16 cellular contexts compared by ENCODE assay signal in genomic region chr12:46442239-46442638, GRCh38.
A peak's percentile ranks its signal among the peaks of the same experiment; 100 is the strongest.
DNase-seq lines count a peak whose midpoint lies in the region; ATAC-seq and TF ChIP-seq lines count a peak whose summit lies in the region.
"Had no signal": no experiment of that assay in that cellular context is flagged by ENCODE, and none has a peak within 500 bp of the region (broad histone marks: within the 10 kb centered on the region; RNA-seq: fewer than 3 reads in every experiment).

No MANE protein-coding gene starts in this region.

- H3K27ac ChIP-seq in RWPE1, result no peak overlapping the region
- H3K27ac ChIP-seq in osteoblast (ENCODE audit: low read depth, low read length), result peak overlapping the region; percentile 71
- no peak overlapping the region for H3K27ac ChIP-seq in stomach
- H3K27ac ChIP-seq in CD4-positive, alpha-beta memory T cell (ENCODE audit: low read depth, low read length), result no peak overlapping the region
- H3K27ac ChIP-seq: right atrium auricular region had no signal

- no peak for ATAC-seq in HG03175 (IDR thresholded peaks at IDR 0.05; ENCODE audit: unreplicated experiment)
- ATAC-seq: GM23338 had no signal

- peaks cover 23% of the 10 kb centered on the region for H3K4me1 Mint-ChIP-seq in T-helper 2 cell treated with Interferon-gamma antibody and Interleukin-4, amounts not matched to agents 5 μg/mL and 100 μg/mL, for 36 hours (ENCODE audit: low read depth)
- peaks cover 2 to 12% (median 4%) of the 10 kb centered on the region in 4 donors for H3K4me1 Mint-ChIP-seq in CD4-positive, alpha-beta memory T cell
- H3K4me1 Mint-ChIP-seq: brain had no signal

- H3K27me3 Mint-ChIP-seq in T-helper 2 cell treated with Interferon-gamma antibody and Interleukin-4, amounts not matched to agents 5 μg/mL and 100 μg/mL, for 36 hours (ENCODE audit: low read depth), result no peaks in the 10 kb centered on the region
- H3K27me3 Mint-ChIP-seq in CD4-positive, alpha-beta memory T cell, result no peaks in the 10 kb centered on the region
- H3K27me3 Mint-ChIP-seq: CD4-positive, CD25-positive, alpha-beta regulatory T cell had no signal

- DNase-seq in ELR (ENCODE audit: low read depth) (peak; percentile 78), RWPE1 (ENCODE audit: low spot score) (peak; percentile 44), epithelial cell of proximal tubule (ENCODE audit: low read depth) (peak; percentile 69), osteoblast (ENCODE audit: insufficient read length, low spot score, missing footprints) (no peak), stomach (no peak)
- no peak for DNase-seq in T-helper 2 cell treated with Interferon-gamma antibody and Interleukin-4, amounts not matched to agents 5 μg/mL and 100 μg/mL, for 36 hours (ENCODE audit: low spot score)
- no peak for DNase-seq in CD4-positive, alpha-beta memory T cell
- DNase-seq: activated CD4-positive, alpha-beta T cell treated with anti-CD3 and anti-CD28 coated beads, Interleukin-2, amount 50 U/mL, for 4 hours; CD4-positive, CD25-positive, alpha-beta regulatory T cell; GDM1; NCI-H1048 had no signal

- POLR2A ChIA-PET in RWPE1 (lab: Yijun Ruan, JAX; ENCODE audit: low non-redundant PET), result no interaction called here
- POLR2A ChIA-PET in CD4-positive, alpha-beta memory T cell (lab: Charles Lee; ENCODE audit: partially characterized antibody), result interaction anchor here (0.9 kb wide), 1 partner anchor 58 kb away, joined by 3 read pairs; no protein-coding TSS in a partner anchor

- TF ChIP-seq CTCF in RWPE1 (conservative IDR thresholded peaks at IDR 0.05; ENCODE audit: low read depth), result no peak
- TF ChIP-seq CTCF in epithelial cell of proximal tubule (conservative IDR thresholded peaks at IDR 0.05; ENCODE audit: low read depth, low read length), result no peak
- no peak for TF ChIP-seq CTCF in osteoblast (IDR thresholded peaks at IDR 0.05; ENCODE audit: extremely low read depth, low read depth, low read length)
- no peak for TF ChIP-seq CTCF in stomach (IDR thresholded peaks at IDR 0.05)

- H2AFZ ChIP-seq in osteoblast (ENCODE audit: low read length), result peak overlapping the region; percentile 48
- H2AFZ ChIP-seq: GM23338 had no signal

- intact Hi-C loops in stomach (cut with DNase I; ENCODE audit: low total_unique reads), result no loop called here
- intact Hi-C loops in CD4-positive, alpha-beta memory T cell (cut with micrococcal nuclease), result no loop called here

- H3K4me3 ChIP-seq in epithelial cell of proximal tubule (ENCODE audit: low read depth, low read length) (no peak overlapping the region), osteoblast (ENCODE audit: insufficient read depth, low read length) (no peak overlapping the region), stomach (no peak overlapping the region)
- H3K4me3 ChIP-seq in CD4-positive, alpha-beta memory T cell (ENCODE audit: low read length in 2 of 2), result no peak overlapping the region
- H3K4me3 ChIP-seq: GM23338, right atrium auricular region had no signal

- H3K79me2 ChIP-seq in osteoblast (ENCODE audit: insufficient read depth, low read length), result no peaks in the 10 kb centered on the region

- WGBS in stomach, 5 donors, result 78 to 95% (median 86%) methylated on average over 3 of the region's 3 CpGs

- no peak overlapping the region for H3K27ac Mint-ChIP-seq in T-helper 2 cell treated with Interferon-gamma antibody and Interleukin-4, amounts not matched to agents 5 μg/mL and 100 μg/mL, for 36 hours
- H3K27ac Mint-ChIP-seq in CD4-positive, alpha-beta memory T cell, result peak overlapping the region in 1 of 7 donors; percentile 52
- H3K27ac Mint-ChIP-seq: brain; GM23338; T-helper 1 cell treated with Interleukin-12 subunit alpha and Interleukin-12 subunit beta and Interleukin-4 antibody, amounts not matched to agents 30 μg/mL and 1 μg/mL, for 36 hours had no signal

- H3K36me3 Mint-ChIP-seq in T-helper 2 cell treated with Interferon-gamma antibody and Interleukin-4, amounts not matched to agents 5 μg/mL and 100 μg/mL, for 36 hours (ENCODE audit: low read depth), result peaks cover under 1% of the 10 kb centered on the region
- H3K36me3 Mint-ChIP-seq in CD4-positive, alpha-beta memory T cell, result no peaks in the 10 kb centered on the region
- H3K36me3 Mint-ChIP-seq: brain; CD4-positive, CD25-positive, alpha-beta regulatory T cell had no signal

- H3K9me3 ChIP-seq in osteoblast (ENCODE audit: low read depth, low read length) (no peaks in the 10 kb centered on the region), stomach (no peaks in the 10 kb centered on the region)
- no peaks in the 10 kb centered on the region for H3K9me3 ChIP-seq in CD4-positive, alpha-beta memory T cell (ENCODE audit: control insufficient read depth in 1 of 2, low read length in 2 of 2)
- H3K9me3 ChIP-seq: right atrium auricular region had no signal

- H3K9me3 Mint-ChIP-seq in T-helper 2 cell treated with Interferon-gamma antibody and Interleukin-4, amounts not matched to agents 5 μg/mL and 100 μg/mL, for 36 hours, result no peaks in the 10 kb centered on the region
- no peaks in the 10 kb centered on the region for H3K9me3 Mint-ChIP-seq in CD4-positive, alpha-beta memory T cell
- H3K9me3 Mint-ChIP-seq: brain; CD4-positive, CD25-positive, alpha-beta regulatory T cell; GM23338; T-helper 1 cell treated with Interleukin-12 subunit alpha and Interleukin-12 subunit beta and Interleukin-4 antibody, amounts not matched to agents 30 μg/mL and 1 μg/mL, for 36 hours had no signal

- no peaks in the 10 kb centered on the region for H3K36me3 ChIP-seq in osteoblast (ENCODE audit: insufficient read depth, low read length)
- no peaks in the 10 kb centered on the region for H3K36me3 ChIP-seq in stomach
- no peaks in the 10 kb centered on the region for H3K36me3 ChIP-seq in CD4-positive, alpha-beta memory T cell (ENCODE audit: insufficient read depth, low read length)
- H3K36me3 ChIP-seq: right atrium auricular region had no signal

- H3K4me2 ChIP-seq in osteoblast (ENCODE audit: insufficient read depth, low read length), result peak overlapping the region; percentile 61
- H3K4me2 ChIP-seq: GM23338 had no signal

- TF ChIP-seq EP300 in stomach (IDR thresholded peaks at IDR 0.05), result no peak

- H3K4me1 ChIP-seq in osteoblast (ENCODE audit: insufficient read depth, low read length), result peaks cover 21% of the 10 kb centered on the region
- peaks cover 10 to 33% (median 23%) of the 10 kb centered on the region in 4 donors for H3K4me1 ChIP-seq in stomach
- H3K4me1 ChIP-seq in CD4-positive, alpha-beta memory T cell (ENCODE audit: insufficient read depth, low read length), result no peaks in the 10 kb centered on the region

- no peaks in the 10 kb centered on the region for H3K27me3 ChIP-seq in osteoblast (ENCODE audit: insufficient read depth, low read length)
- H3K27me3 ChIP-seq in stomach, result no peaks in the 10 kb centered on the region
- H3K27me3 ChIP-seq in CD4-positive, alpha-beta memory T cell (ENCODE audit: insufficient read depth, low read length), result no peaks in the 10 kb centered on the region
- H3K27me3 ChIP-seq: right atrium auricular region had no signal

- no peak overlapping the region for H3K4me3 Mint-ChIP-seq in T-helper 2 cell treated with Interferon-gamma antibody and Interleukin-4, amounts not matched to agents 5 μg/mL and 100 μg/mL, for 36 hours
- no peak overlapping the region for H3K4me3 Mint-ChIP-seq in CD4-positive, alpha-beta memory T cell
- H3K4me3 Mint-ChIP-seq: brain; CD4-positive, CD25-positive, alpha-beta regulatory T cell; GM23338; T-helper 1 cell treated with Interleukin-12 subunit alpha and Interleukin-12 subunit beta and Interleukin-4 antibody, amounts not matched to agents 30 μg/mL and 1 μg/mL, for 36 hours had no signal

- TF ChIP-seq POLR2A in stomach (IDR thresholded peaks at IDR 0.05), result no peak

- CTCF ChIA-PET in RWPE1 (lab: Yijun Ruan, JAX), result no interaction called here
- CTCF ChIA-PET in CD4-positive, alpha-beta memory T cell (lab: Charles Lee; ENCODE audit: partially characterized antibody), result interaction anchor here (0.8 to 1.2 kb wide), 2 partner anchors 89 to 317 kb away, joined by 4 to 5 read pairs; no protein-coding TSS in a partner anchor

- no peaks in the 10 kb centered on the region for H4K20me1 ChIP-seq in osteoblast (ENCODE audit: insufficient read depth, low read length)

Comparison
In these comparisons a context has a peak if more than half of its experiments do, and no peak if none do; other contexts are left out.
1. DNase-seq: peak in ELR (single experiment), RWPE1 (single experiment) and epithelial cell of proximal tubule (single experiment); none in osteoblast (single experiment), stomach (single experiment), T-helper 2 cell treated with Interferon-gamma antibody and Interleukin-4, amounts not matched to agents 5 μg/mL and 100 μg/mL, for 36 hours (single experiment) and CD4-positive, alpha-beta memory T cell (0 of 5).